Comparison of ENCODE assay signal across 8 cellular contexts in the genomic region with DNA sequence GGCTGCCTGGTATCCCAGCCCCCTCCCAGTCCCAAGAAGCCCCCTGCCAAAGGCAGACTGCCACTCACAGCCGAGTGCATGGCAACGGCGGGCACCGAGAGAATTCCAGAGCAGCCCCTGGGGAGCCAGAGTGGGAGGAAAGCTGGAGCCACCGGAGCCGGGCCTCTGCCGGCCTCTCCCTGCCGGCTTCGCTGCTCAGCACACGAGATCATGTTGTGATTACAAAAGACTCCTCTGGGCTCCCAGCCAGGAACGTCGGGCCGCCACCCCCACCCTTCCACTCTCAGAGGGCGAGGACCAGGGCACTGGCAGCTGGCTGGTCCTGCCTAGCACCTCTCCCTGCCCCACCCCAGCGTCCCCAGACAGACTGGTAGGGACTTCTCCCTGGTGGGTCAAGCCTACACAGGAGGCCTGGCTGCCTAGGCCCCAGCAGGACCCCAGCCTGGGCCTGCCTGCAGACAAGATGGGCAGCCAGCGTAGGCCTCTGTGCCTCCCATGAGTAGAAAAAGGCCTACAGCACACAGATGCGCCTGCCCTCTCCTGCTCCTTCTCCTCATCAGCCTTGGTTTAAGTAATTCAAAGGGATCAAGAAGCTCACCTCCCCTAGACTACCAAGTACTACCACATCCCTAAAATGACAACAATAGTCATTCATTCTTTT. TPM values are rescaled to one million over a fixed set of nuclear protein-coding genes. Genes with fewer than 3 reads are reported as not detected.
DNase-seq lines count a peak whose midpoint lies in the region; ATAC-seq, FAIRE-seq and TF ChIP-seq lines count a peak whose summit lies in the region.

CCDC9B (minus strand) TSS at position 200 of the 661 bp plus-strand sequence; CDS start at position 80, 120 bp downstream.

- TF ChIP-seq EP300 in stomach (IDR thresholded peaks at IDR 0.05) = no peak

- H3K36me3 ChIP-seq in bronchial epithelial cell (ENCODE audit: control insufficient read depth, insufficient read depth, low read length) (no peaks in the 10 kb centered on the region), kidney epithelial cell (ENCODE audit: control insufficient read depth, insufficient read depth, low read length) (peaks cover 3% of the 10 kb centered on the region), stomach (peaks cover 4 to 14% (median 10%) of the 10 kb centered on the region in 4 donors)

- peak within 1 kb of the TSS; percentile 81 to 95 (median 92) for H3K27ac ChIP-seq in stomach

- no peak for ATAC-seq in GM19328 (IDR thresholded peaks at IDR 0.05; ENCODE audit: unreplicated experiment)
- ATAC-seq in HG03045 (IDR thresholded peaks at IDR 0.05; ENCODE audit: unreplicated experiment) = no peak

- DNase-seq in H54 (ENCODE audit: insufficient read length, low spot score) (peak; percentile 65), NCI-H526 (lab: John Stamatoyannopoulos, UW) (peak; percentile 19 to 76), bronchial epithelial cell (ENCODE audit: low read depth) (peak; percentile 69), kidney epithelial cell (ENCODE audit: low read depth) (peak; percentile 54), stomach (peak; percentile 95), SIG-M5 treated with dmso at 0.1 percent for 504 hours (lab: John Stamatoyannopoulos, UW; ENCODE audit: unreplicated experiment) (no peak)

- TF ChIP-seq POLR2A in H54 (IDR thresholded peaks at IDR 0.05; ENCODE audit: low read depth, low read length) (no peak), stomach (IDR thresholded peaks at IDR 0.05) (no peak)

- H3K4me3 ChIP-seq in bronchial epithelial cell (ENCODE audit: low read depth, low read length) (peak within 1 kb of the TSS; percentile 39), kidney epithelial cell (ENCODE audit: low read depth, low read length) (peak within 1 kb of the TSS; percentile 46), stomach (peak within 1 kb of the TSS; percentile 40 to 49 (median 44))

- H3K9me3 ChIP-seq in stomach = no peaks in the 10 kb centered on the region

- WGBS in stomach, 5 donors = 16 to 44% (median 22%) methylated on average over 5 to 17 of the region's 17 CpGs

- intact Hi-C loops in stomach (cut with DNase I; ENCODE audit: low total_unique reads) = no loop called here

- TF ChIP-seq CTCF in bronchial epithelial cell (IDR thresholded peaks at IDR 0.05; ENCODE audit: insufficient read depth, low read length, severe bottlenecking) (no peak), kidney epithelial cell (IDR thresholded peaks at IDR 0.05; ENCODE audit: insufficient read depth, low read length, poor library complexity, severe bottlenecking) (no peak), stomach (IDR thresholded peaks at IDR 0.05) (no peak)

- H3K27me3 ChIP-seq in bronchial epithelial cell (ENCODE audit: control insufficient read depth, insufficient read depth, low read length) (no peaks in the 10 kb centered on the region), kidney epithelial cell (ENCODE audit: control insufficient read depth, insufficient read depth, low read length) (no peaks in the 10 kb centered on the region), stomach (no peaks in the 10 kb centered on the region)

- H3K4me1 ChIP-seq in stomach = peaks cover 67 to 100% (median 88%) of the 10 kb centered on the region in 4 donors

- FAIRE-seq in H54 (lab: Jason Lieb, UNC) = no peak
- no peak for FAIRE-seq in bronchial epithelial cell (lab: Jason Lieb, UNC)

RNA-seq across cellular contexts. Expression of gene CCDC9B, which starts in this region (rescaled TPM):
- total RNA-seq in bronchial epithelial cell (12.1 and 17.3 TPM in 2 replicates), kidney epithelial cell (13.6 and 20.3 TPM in 2 replicates), stomach (10 to 100 TPM in 4 of 5 donors, under 1 TPM in 1; 0.58 to 39.3 (median 21.1) TPM)
- 1 to 10 TPM; 2.9 to 9.7 (median 8.2) TPM for polyA plus RNA-seq in stomach
